9 cellular contexts compared by ENCODE assay signal in the genomic region with DNA sequence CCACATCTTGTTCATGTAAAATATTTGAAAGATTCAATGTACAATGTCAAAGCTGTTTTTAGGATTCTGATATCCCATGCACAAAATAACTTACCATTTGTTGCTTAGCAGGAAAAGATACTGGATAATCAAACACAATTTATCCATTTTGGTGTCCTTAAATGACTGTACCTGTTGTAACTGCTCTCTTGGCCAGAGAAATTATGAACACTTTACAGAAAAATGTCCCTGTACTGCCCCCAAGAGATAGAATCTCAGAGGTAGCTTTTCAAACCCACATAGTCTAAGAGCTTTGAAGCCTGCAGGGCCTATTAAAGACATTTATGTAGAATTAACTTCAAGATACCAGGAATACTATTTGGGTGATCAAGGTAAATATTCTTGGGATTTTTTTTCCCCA. TPM values are rescaled to one million over a fixed set of nuclear protein-coding genes. Genes with fewer than 3 reads are reported as not detected.
DNase-seq lines count a peak whose midpoint lies in the region; ATAC-seq and TF ChIP-seq lines count a peak whose summit lies in the region.
"Had no signal": no experiment of that assay in that cellular context is flagged by ENCODE, and none has a peak within 500 bp of the region (broad histone marks: within the 10 kb centered on the region; RNA-seq: fewer than 3 reads in every experiment).

No MANE protein-coding gene starts in this region.

- DNase-seq in GM13977 (ENCODE audit: low spot score) (peak; percentile 34), NCI-H69 (lab: John Stamatoyannopoulos, UW) (peak; percentile 60), progenitor cell of endocrine pancreas (ENCODE audit: low spot score, unreplicated experiment) (no peak), lower leg skin (ENCODE audit: low spot score in 2 of 2) (no peak)
- no peak for DNase-seq in effector memory CD8-positive, alpha-beta T cell
- DNase-seq in activated CD8-positive, alpha-beta memory T cell treated with anti-CD3 and anti-CD28 coated beads, Interleukin-2, amount 50 U/mL, for 48 hours: no peak
- DNase-seq in activated effector memory CD4-positive, alpha-beta T cell treated with Interleukin-2 at 50 U/mL for 16 hours: no peak
- DNase-seq: activated T-cell treated with anti-CD3 and anti-CD28 coated beads, Interleukin-2, amount 50 U/mL, for 48 hours; nephron progenitor cell had no signal

- TF ChIP-seq CTCF in GM13977 (IDR thresholded peaks at IDR 0.05; ENCODE audit: extremely low read depth, insufficient read depth, missing control alignments) (peak; percentile 50), progenitor cell of endocrine pancreas (IDR thresholded peaks at IDR 0.05; ENCODE audit: unreplicated experiment) (peak; percentile 11), lower leg skin (IDR thresholded peaks at IDR 0.05) (no peak)

- ATAC-seq in effector memory CD8-positive, alpha-beta T cell (replicated peaks): peak; percentile 31

- H3K27me3 Mint-ChIP-seq in effector memory CD8-positive, alpha-beta T cell: peaks cover 2 to 3% of the 10 kb centered on the region in 2 donors
- H3K27me3 Mint-ChIP-seq in progenitor cell of endocrine pancreas: no peaks in the 10 kb centered on the region

- H3K4me3 Mint-ChIP-seq in effector memory CD8-positive, alpha-beta T cell: no peak overlapping the region
- H3K4me3 Mint-ChIP-seq in progenitor cell of endocrine pancreas (ENCODE audit: low read depth): no peak overlapping the region
- H3K4me3 Mint-ChIP-seq: nephron progenitor cell had no signal

- H3K27ac Mint-ChIP-seq in effector memory CD8-positive, alpha-beta T cell: no peak overlapping the region
- no peak overlapping the region for H3K27ac Mint-ChIP-seq in progenitor cell of endocrine pancreas
- H3K27ac Mint-ChIP-seq: nephron progenitor cell had no signal

- in situ Hi-C loops in GM13977 (cut with MboI; ENCODE audit: low pct_unique_long_range_greater_than_20kb, low sequenced_read_pairs, unreplicated experiment): no loop called here

- H3K36me3 Mint-ChIP-seq in effector memory CD8-positive, alpha-beta T cell (ENCODE audit: insufficient read depth): no peaks in the 10 kb centered on the region
- no peaks in the 10 kb centered on the region for H3K36me3 Mint-ChIP-seq in progenitor cell of endocrine pancreas (ENCODE audit: insufficient read depth)

- no peak for TF ChIP-seq POLR2A in lower leg skin (IDR thresholded peaks at IDR 0.05)

- H3K4me3 ChIP-seq in lower leg skin (ENCODE audit: low read depth, poor library complexity, severe bottlenecking): no peak overlapping the region

- H3K9me3 Mint-ChIP-seq in effector memory CD8-positive, alpha-beta T cell: no peaks in the 10 kb centered on the region
- no peaks in the 10 kb centered on the region for H3K9me3 Mint-ChIP-seq in progenitor cell of endocrine pancreas (ENCODE audit: low read depth)
- H3K9me3 Mint-ChIP-seq: nephron progenitor cell had no signal

- no peaks in the 10 kb centered on the region for H3K4me1 Mint-ChIP-seq in effector memory CD8-positive, alpha-beta T cell (ENCODE audit: low read depth in 2 of 2)
- peaks cover 3% of the 10 kb centered on the region for H3K4me1 Mint-ChIP-seq in progenitor cell of endocrine pancreas (ENCODE audit: low read depth)
- H3K4me1 Mint-ChIP-seq: nephron progenitor cell had no signal

- intact Hi-C loops in lower leg skin (cut with DNase I; ENCODE audit: low total_unique reads): no loop called here

RNA-seq across cellular contexts. Expression of a gene that starts 12.2 kb away (rescaled TPM):
- 51.8 and 54.8 TPM in 2 replicates for total RNA-seq in progenitor cell of endocrine pancreas
- 10 to 100 TPM; 10.4 to 25.5 (median 21.4) TPM for total RNA-seq in lower leg skin

RNA-seq across cellular contexts. Expression of a gene that starts 46.9 kb away (rescaled TPM):
- 0.13 TPM in 1 of 2 replicates, not detected in the other for total RNA-seq in progenitor cell of endocrine pancreas
- total RNA-seq in lower leg skin: under 1 TPM in 1 of 4 donors, not detected in 3; 0.10 TPM

Comparison
In these comparisons a context has a peak if more than half of its experiments do, and no peak if none do; other contexts are left out.
1. DNase-seq: peak in GM13977 (single experiment) and NCI-H69 (single experiment); none in effector memory CD8-positive, alpha-beta T cell (0 of 3), progenitor cell of endocrine pancreas (single experiment), activated CD8-positive, alpha-beta memory T cell treated with anti-CD3 and anti-CD28 coated beads, Interleukin-2, amount 50 U/mL, for 48 hours (single experiment), lower leg skin (0 of 2) and activated effector memory CD4-positive, alpha-beta T cell treated with Interleukin-2 at 50 U/mL for 16 hours (single experiment).
2. CTCF ChIP-seq: peak in GM13977 (single experiment) and progenitor cell of endocrine pancreas (single experiment); none in lower leg skin (0 of 3).